ENCODE assay signal across 41 cellular contexts in genomic region chr12:101536069-101536674, GRCh38. TPM values are rescaled to one million over a fixed set of nuclear protein-coding genes. Genes with fewer than 3 reads are reported as not detected.
"Had no signal": no experiment of that assay in that cellular context is flagged by ENCODE, and none has a peak within 500 bp of the region (broad histone marks: within the 10 kb centered on the region; RNA-seq: fewer than 3 reads in every experiment).

No MANE protein-coding gene starts in this region.

- H3K9me3 ChIP-seq: ascending aorta had no signal

- DNase-seq: activated B cell treated with CpG ODN at 0.5 μM for 24 hours; activated CD4-positive, alpha-beta memory T cell treated with anti-CD3 and anti-CD28 coated beads for 36 hours; activated CD4-positive, alpha-beta T cell treated with anti-CD3 and anti-CD28 coated beads for 4 hours; activated CD4-positive, alpha-beta T cell treated with anti-CD3 and anti-CD28 coated beads, Interleukin-2, amount 10 ng/mL, durations not matched to agents 24 days and 14 days; activated CD4-positive, alpha-beta T cell treated with anti-CD3 and anti-CD28 coated beads, Interleukin-2, amount 50 U/mL, for 1 hour; activated CD4-positive, alpha-beta T cell treated with anti-CD3 and anti-CD28 coated beads, Interleukin-2, amount 50 U/mL, for 4 hours; activated CD4-positive, CD25-positive, alpha-beta regulatory T cell treated with anti-CD3 and anti-CD28 coated beads, Interleukin-2, amount 50 U/mL, for 72 hours; activated CD8-positive, alpha-beta memory T cell treated with anti-CD3 and anti-CD28 coated beads, Interleukin-2, amount 50 U/mL, for 4 hours; activated CD8-positive, alpha-beta T cell treated with anti-CD3 and anti-CD28 coated beads for 36 hours; activated effector memory CD4-positive, alpha-beta T cell treated with Interleukin-2 at 50 U/mL for 16 hours; activated gamma-delta T cell; activated naive CD4-positive, alpha-beta T cell treated with anti-CD3 and anti-CD28 coated beads, Interleukin-2, amount 10 ng/mL, durations not matched to agents 7 days and 5 days; activated naive CD4-positive, alpha-beta T cell treated with Interleukin-2 at 50 U/mL for 16 hours; activated naive CD8-positive, alpha-beta T cell treated with anti-CD3 and anti-CD28 coated beads, Interleukin-2, amount 10 ng/mL, durations not matched to agents 7 days and 5 days; activated naive CD8-positive, alpha-beta T cell treated with anti-CD3 and anti-CD28 coated beads, Interleukin-2, amount 50 U/mL, for 24 hours; activated T-cell treated with anti-CD3 and anti-CD28 coated beads for 4 hours; activated T-cell treated with anti-CD3 and anti-CD28 coated beads, Interleukin-2, amount 50 U/mL, for 1 hour; activated T-cell treated with anti-CD3 and anti-CD28 coated beads, Interleukin-2, amount 50 U/mL, for 4 hours; activated T-cell treated with anti-CD3 and anti-CD28 coated beads, Interleukin-2, amount 50 U/mL, for 72 hours; amygdala; anterior cingulate cortex; caudate nucleus; cerebellar nuclear complex; T-helper 1 cell; T-helper 2 cell; T-helper 9 cell had no signal

- H3K9me3 Mint-ChIP-seq: activated B cell treated with CpG ODN at 0.5 μM for 24 hours; activated CD4-positive, alpha-beta memory T cell treated with anti-CD3 and anti-CD28 coated beads for 36 hours; activated CD4-positive, alpha-beta T cell treated with anti-CD3 and anti-CD28 coated beads, Interleukin-2, amount 10 ng/mL, durations not matched to agents 24 days and 14 days; activated CD8-positive, alpha-beta T cell treated with anti-CD3 and anti-CD28 coated beads for 36 hours; activated naive CD4-positive, alpha-beta T cell treated with anti-CD3 and anti-CD28 coated beads, Interleukin-2, amount 10 ng/mL, durations not matched to agents 7 days and 5 days; activated naive CD4-positive, alpha-beta T cell treated with anti-CD3 and anti-CD28 coated beads, Interleukin-2, amount 50 U/mL, for 24 hours; activated naive CD8-positive, alpha-beta T cell treated with anti-CD3 and anti-CD28 coated beads, Interleukin-2, amount 10 ng/mL, durations not matched to agents 7 days and 5 days; activated naive CD8-positive, alpha-beta T cell treated with anti-CD3 and anti-CD28 coated beads, Interleukin-2, amount 50 U/mL, for 24 hours; activated T-cell treated with anti-CD3 and anti-CD28 coated beads, Interleukin-2, amount 50 U/mL, for 4 hours; activated T-cell treated with anti-CD3 and anti-CD28 coated beads, Interleukin-2, amount 50 U/mL, for 72 hours; activated T-helper 1 cell treated with anti-CD3 and anti-CD28 coated beads, Interleukin-12 subunit alpha, Interleukin-12 subunit beta, Interleukin-2, Interleukin-4 antibody, amounts not matched to agents 30 ng/mL and 10 ng/mL and 1 ng/mL, durations not matched to agents 14 hours and 24 hours and 36 hours; activated T-helper 2 cell treated with anti-CD3 and anti-CD28 coated beads, Interferon-gamma antibody, Interleukin-2, Interleukin-4, amounts not matched to agents 10 μg/mL and 5 μg/mL and 100 μg/mL, durations not matched to agents 14 hours and 24 hours and 36 hours; brain; central memory CD8-positive, alpha-beta T cell; T-helper 1 cell treated with Interleukin-12 subunit alpha and Interleukin-12 subunit beta and Interleukin-4 antibody, amounts not matched to agents 30 μg/mL and 1 μg/mL, for 36 hours; T-helper 2 cell treated with Interferon-gamma antibody and Interleukin-4, amounts not matched to agents 5 μg/mL and 100 μg/mL, for 36 hours had no signal

- FAIRE-seq: bronchial epithelial cell, TTC549 had no signal

- H3K36me3 ChIP-seq: ascending aorta, cardiac muscle cell had no signal

- H3K4me1 Mint-ChIP-seq: activated B cell treated with CpG ODN at 0.5 μM for 24 hours; activated CD4-positive, alpha-beta T cell treated with anti-CD3 and anti-CD28 coated beads, Interleukin-2, amount 10 ng/mL, durations not matched to agents 24 days and 14 days; activated naive CD4-positive, alpha-beta T cell treated with anti-CD3 and anti-CD28 coated beads, Interleukin-2, amount 10 ng/mL, durations not matched to agents 7 days and 5 days; activated naive CD4-positive, alpha-beta T cell treated with anti-CD3 and anti-CD28 coated beads, Interleukin-2, amount 50 U/mL, for 24 hours; activated naive CD8-positive, alpha-beta T cell treated with anti-CD3 and anti-CD28 coated beads, Interleukin-2, amount 10 ng/mL, durations not matched to agents 7 days and 5 days; activated naive CD8-positive, alpha-beta T cell treated with anti-CD3 and anti-CD28 coated beads, Interleukin-2, amount 50 U/mL, for 24 hours; brain; central memory CD8-positive, alpha-beta T cell had no signal

- H3K4me1 ChIP-seq: ascending aorta had no signal

- H3K4me3 ChIP-seq: ascending aorta, cardiac muscle cell had no signal

- H3K36me3 Mint-ChIP-seq: activated CD4-positive, alpha-beta memory T cell treated with anti-CD3 and anti-CD28 coated beads for 36 hours; activated naive CD4-positive, alpha-beta T cell treated with anti-CD3 and anti-CD28 coated beads, Interleukin-2, amount 10 ng/mL, durations not matched to agents 7 days and 5 days; activated naive CD4-positive, alpha-beta T cell treated with anti-CD3 and anti-CD28 coated beads, Interleukin-2, amount 50 U/mL, for 24 hours; activated naive CD8-positive, alpha-beta T cell; activated naive CD8-positive, alpha-beta T cell treated with anti-CD3 and anti-CD28 coated beads, Interleukin-2, amount 10 ng/mL, durations not matched to agents 7 days and 5 days; brain had no signal

- ATAC-seq: activated CD8-positive, alpha-beta T cell treated with anti-CD3 and anti-CD28 coated beads for 36 hours; activated naive CD8-positive, alpha-beta T cell treated with anti-CD3 and anti-CD28 coated beads, Interleukin-2, amount 50 U/mL, for 24 hours; activated T-cell treated with anti-CD3 and anti-CD28 coated beads, Interleukin-2, amount 50 U/mL, for 4 hours; activated T-cell treated with anti-CD3 and anti-CD28 coated beads, Interleukin-2, amount 50 U/mL, for 72 hours had no signal

- H3K4me3 Mint-ChIP-seq: activated B cell treated with CpG ODN at 0.5 μM for 24 hours; activated CD4-positive, alpha-beta memory T cell treated with anti-CD3 and anti-CD28 coated beads for 36 hours; activated CD4-positive, alpha-beta T cell treated with anti-CD3 and anti-CD28 coated beads, Interleukin-2, amount 10 ng/mL, durations not matched to agents 24 days and 14 days; activated CD8-positive, alpha-beta T cell treated with anti-CD3 and anti-CD28 coated beads for 36 hours; activated naive CD4-positive, alpha-beta T cell treated with anti-CD3 and anti-CD28 coated beads, Interleukin-2, amount 10 ng/mL, durations not matched to agents 7 days and 5 days; activated naive CD4-positive, alpha-beta T cell treated with anti-CD3 and anti-CD28 coated beads, Interleukin-2, amount 50 U/mL, for 24 hours; activated naive CD8-positive, alpha-beta T cell; activated naive CD8-positive, alpha-beta T cell treated with anti-CD3 and anti-CD28 coated beads, Interleukin-2, amount 10 ng/mL, durations not matched to agents 7 days and 5 days; activated naive CD8-positive, alpha-beta T cell treated with anti-CD3 and anti-CD28 coated beads, Interleukin-2, amount 50 U/mL, for 24 hours; activated T-cell treated with anti-CD3 and anti-CD28 coated beads, Interleukin-2, amount 50 U/mL, for 4 hours; activated T-cell treated with anti-CD3 and anti-CD28 coated beads, Interleukin-2, amount 50 U/mL, for 72 hours; activated T-helper 1 cell treated with anti-CD3 and anti-CD28 coated beads, Interleukin-12 subunit alpha, Interleukin-12 subunit beta, Interleukin-2, Interleukin-4 antibody, amounts not matched to agents 30 ng/mL and 10 ng/mL and 1 ng/mL, durations not matched to agents 14 hours and 24 hours and 36 hours; brain; central memory CD8-positive, alpha-beta T cell; T-helper 1 cell treated with Interleukin-12 subunit alpha and Interleukin-12 subunit beta and Interleukin-4 antibody, amounts not matched to agents 30 μg/mL and 1 μg/mL, for 36 hours; T-helper 2 cell treated with Interferon-gamma antibody and Interleukin-4, amounts not matched to agents 5 μg/mL and 100 μg/mL, for 36 hours had no signal

- H3K27me3 ChIP-seq: ascending aorta had no signal

- H3K27ac ChIP-seq: ascending aorta, cardiac muscle cell, VCaP had no signal

- H3K27ac Mint-ChIP-seq: activated B cell treated with CpG ODN at 0.5 μM for 24 hours; activated CD4-positive, alpha-beta memory T cell treated with anti-CD3 and anti-CD28 coated beads for 36 hours; activated CD4-positive, alpha-beta T cell treated with anti-CD3 and anti-CD28 coated beads, Interleukin-2, amount 10 ng/mL, durations not matched to agents 24 days and 14 days; activated CD8-positive, alpha-beta T cell treated with anti-CD3 and anti-CD28 coated beads for 36 hours; activated naive CD4-positive, alpha-beta T cell treated with anti-CD3 and anti-CD28 coated beads, Interleukin-2, amount 10 ng/mL, durations not matched to agents 7 days and 5 days; activated naive CD4-positive, alpha-beta T cell treated with anti-CD3 and anti-CD28 coated beads, Interleukin-2, amount 50 U/mL, for 24 hours; activated naive CD8-positive, alpha-beta T cell; activated naive CD8-positive, alpha-beta T cell treated with anti-CD3 and anti-CD28 coated beads, Interleukin-2, amount 10 ng/mL, durations not matched to agents 7 days and 5 days; activated naive CD8-positive, alpha-beta T cell treated with anti-CD3 and anti-CD28 coated beads, Interleukin-2, amount 50 U/mL, for 24 hours; activated T-cell treated with anti-CD3 and anti-CD28 coated beads, Interleukin-2, amount 50 U/mL, for 72 hours; activated T-helper 1 cell treated with anti-CD3 and anti-CD28 coated beads, Interleukin-12 subunit alpha, Interleukin-12 subunit beta, Interleukin-2, Interleukin-4 antibody, amounts not matched to agents 30 ng/mL and 10 ng/mL and 1 ng/mL, durations not matched to agents 14 hours and 24 hours and 36 hours; activated T-helper 2 cell treated with anti-CD3 and anti-CD28 coated beads, Interferon-gamma antibody, Interleukin-2, Interleukin-4, amounts not matched to agents 10 μg/mL and 5 μg/mL and 100 μg/mL, durations not matched to agents 14 hours and 24 hours and 36 hours; brain; T-helper 1 cell treated with Interleukin-12 subunit alpha and Interleukin-12 subunit beta and Interleukin-4 antibody, amounts not matched to agents 30 μg/mL and 1 μg/mL, for 36 hours; T-helper 2 cell treated with Interferon-gamma antibody and Interleukin-4, amounts not matched to agents 5 μg/mL and 100 μg/mL, for 36 hours had no signal

RNA-seq across cellular contexts. Expression of gene MYBPC1, which starts 58.6 kb away (rescaled TPM):
- total RNA-seq: activated B cell treated with CpG ODN at 0.5 μM for 24 hours; activated CD4-positive, alpha-beta memory T cell treated with anti-CD3 and anti-CD28 coated beads for 36 hours; activated CD4-positive, alpha-beta T cell treated with anti-CD3 and anti-CD28 coated beads, Interleukin-2, amount 10 ng/mL, durations not matched to agents 24 days and 14 days; activated CD8-positive, alpha-beta memory T cell treated with anti-CD3 and anti-CD28 coated beads for 36 hours; activated CD8-positive, alpha-beta T cell treated with anti-CD3 and anti-CD28 coated beads for 36 hours; activated naive CD8-positive, alpha-beta T cell treated with anti-CD3 and anti-CD28 coated beads, Interleukin-2, amount 10 ng/mL, durations not matched to agents 7 days and 5 days; activated T-cell treated with anti-CD3 and anti-CD28 coated beads, Interleukin-2, amount 50 U/mL, for 4 hours; activated T-cell treated with anti-CD3 and anti-CD28 coated beads, Interleukin-2, amount 50 U/mL, for 72 hours; activated T-helper 1 cell treated with anti-CD3 and anti-CD28 coated beads, Interleukin-12 subunit alpha, Interleukin-12 subunit beta, Interleukin-2, Interleukin-4 antibody, amounts not matched to agents 30 ng/mL and 10 ng/mL and 1 ng/mL, durations not matched to agents 14 hours and 24 hours and 36 hours; activated T-helper 2 cell treated with anti-CD3 and anti-CD28 coated beads, Interferon-gamma antibody, Interleukin-2, Interleukin-4, amounts not matched to agents 10 μg/mL and 5 μg/mL and 100 μg/mL, durations not matched to agents 14 hours and 24 hours and 36 hours; ascending aorta; bronchial epithelial cell; cardiac muscle cell; chondrocyte had no signal
- polyA plus RNA-seq: cardiac muscle cell had no signal
